In the genomic region with DNA sequence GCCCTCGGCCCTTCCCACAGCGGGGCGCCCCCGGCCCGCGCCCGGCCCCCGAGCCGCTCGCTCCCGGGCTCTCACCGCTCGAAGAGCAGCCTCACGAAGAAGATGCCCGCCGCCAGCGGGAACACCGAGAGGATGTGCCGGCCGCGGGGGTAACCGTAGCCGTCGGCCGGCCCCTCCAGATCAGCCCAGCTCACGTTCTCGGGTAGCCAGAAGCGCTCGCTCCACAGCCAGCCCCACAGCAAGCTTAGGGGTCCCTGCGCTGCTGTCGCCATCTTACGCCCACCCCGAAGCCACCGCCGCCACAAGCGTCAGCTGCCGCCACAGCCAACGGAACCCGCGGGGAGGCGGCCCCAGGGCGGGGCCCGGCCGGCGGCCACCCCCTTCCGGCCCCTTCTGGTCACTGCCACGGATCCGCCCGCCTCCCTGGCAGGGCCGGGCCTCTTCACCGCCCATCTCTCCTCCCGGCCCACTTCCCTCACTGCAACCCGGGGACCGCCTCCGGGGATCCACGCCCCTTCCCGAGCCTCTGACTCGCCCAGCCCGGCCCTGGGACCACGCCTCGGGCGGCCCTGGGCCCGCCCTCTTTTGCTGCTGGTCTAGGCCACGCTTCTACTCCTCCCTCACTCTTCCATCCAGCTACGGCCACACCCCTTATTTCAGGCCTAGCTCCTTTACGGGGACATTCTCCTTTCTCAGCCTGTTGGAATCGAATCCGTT, we compare ENCODE assay signal across 8 cellular contexts. TPM values are rescaled to one million over a fixed set of nuclear protein-coding genes. Genes with fewer than 3 reads are reported as not detected.
DNase-seq lines count a peak whose midpoint lies in the region; ATAC-seq and TF ChIP-seq lines count a peak whose summit lies in the region.

A gene with protein sequence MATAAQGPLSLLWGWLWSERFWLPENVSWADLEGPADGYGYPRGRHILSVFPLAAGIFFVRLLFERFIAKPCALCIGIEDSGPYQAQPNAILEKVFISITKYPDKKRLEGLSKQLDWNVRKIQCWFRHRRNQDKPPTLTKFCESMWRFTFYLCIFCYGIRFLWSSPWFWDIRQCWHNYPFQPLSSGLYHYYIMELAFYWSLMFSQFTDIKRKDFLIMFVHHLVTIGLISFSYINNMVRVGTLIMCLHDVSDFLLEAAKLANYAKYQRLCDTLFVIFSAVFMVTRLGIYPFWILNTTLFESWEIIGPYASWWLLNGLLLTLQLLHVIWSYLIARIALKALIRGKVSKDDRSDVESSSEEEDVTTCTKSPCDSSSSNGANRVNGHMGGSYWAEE (minus strand): TSS at position 344 of the 717 bp plus-strand sequence. CDS start 72 bp downstream, at position 272.

- peak within 1 kb of the TSS; percentile 75 for H3K27ac ChIP-seq in colonic mucosa
- H3K27ac ChIP-seq in layer of hippocampus (ENCODE audit: low read depth, low read length) = peak within 1 kb of the TSS; percentile 82

- DNase-seq in BE2C = peak; percentile 100
- DNase-seq in GM19240 (ENCODE audit: insufficient read length, low spot score) = peak; percentile 92
- DNase-seq in NCI-H526 (lab: John Stamatoyannopoulos, UW) = peak; percentile 95 to 98
- peak; percentile 99 for DNase-seq in activated CD4-positive, alpha-beta T cell treated with anti-CD3 and anti-CD28 coated beads for 48 hours
- peak; percentile 98 for DNase-seq in colonic mucosa
- peak; percentile 88 to 93 for DNase-seq in stimulated activated CD4-positive, alpha-beta T cell treated with anti-CD3 and anti-CD28 coated beads, Interleukin-1b, Interleukin-23, amount 100 ng/mL, for 4 hours (ENCODE audit: low read depth in 2 of 2)

- H3K4me3 ChIP-seq in BE2C (ENCODE audit: low read depth, low read length) (peak within 1 kb of the TSS; percentile 72), colonic mucosa (peak within 1 kb of the TSS; percentile 67)

- ATAC-seq in HG03460 (IDR thresholded peaks at IDR 0.05; ENCODE audit: unreplicated experiment) = peak; percentile 96

- TF ChIP-seq CTCF in BE2C (IDR thresholded peaks at IDR 0.05; ENCODE audit: low read depth, low read length) = no peak; the same call in 1 of the 2 replicates
- no peak for TF ChIP-seq CTCF in colonic mucosa (IDR thresholded peaks at IDR 0.05)

- H3K9ac ChIP-seq in colonic mucosa (ENCODE audit: low read depth in 2 of 2, low read length in 2 of 2) = peak within 1 kb of the TSS; percentile 74 to 88

- intact Hi-C loops in colonic mucosa (cut with DNase I) = no loop called here

- H3K36me3 ChIP-seq in BE2C (no peaks in the 10 kb centered on the region), colonic mucosa (no peaks in the 10 kb centered on the region)

- no peaks in the 10 kb centered on the region for H3K9me3 ChIP-seq in BE2C
- H3K9me3 ChIP-seq in colonic mucosa = no peaks in the 10 kb centered on the region

- H3K4me1 ChIP-seq in BE2C (no peaks in the 10 kb centered on the region), colonic mucosa (no peaks in the 10 kb centered on the region)

- H3K27me3 ChIP-seq in BE2C (no peaks in the 10 kb centered on the region), colonic mucosa (no peaks in the 10 kb centered on the region), layer of hippocampus (ENCODE audit: control insufficient read depth, insufficient read depth, low read length) (no peaks in the 10 kb centered on the region)

RNA-seq across cellular contexts. Expression of the gene that starts here (rescaled TPM):
- 23.7 TPM for polyA plus RNA-seq in BE2C (2012; ENCODE audit: insufficient read depth, insufficient read length, low read depth)
- total RNA-seq in colonic mucosa = 10 to 100 TPM; 17.6 to 19.4 TPM

Comparison
In these comparisons a context has a peak if more than half of its experiments do, and no peak if none do; other contexts are left out.
1. Peak in every context shown above with its lines: DNase-seq, ATAC-seq, H3K4me3 ChIP-seq and H3K27ac ChIP-seq.